ENCODE assay signal across 9 cellular contexts in genomic region chr15:28098766-28099554, GRCh38. TPM values are rescaled to one million over a fixed set of nuclear protein-coding genes. Genes with fewer than 3 reads are reported as not detected.
DNase-seq lines count a peak whose midpoint lies in the region; ATAC-seq, FAIRE-seq and TF ChIP-seq lines count a peak whose summit lies in the region.
"Had no signal": no experiment of that assay in that cellular context is flagged by ENCODE, and none has a peak within 500 bp of the region (broad histone marks: within the 10 kb centered on the region; RNA-seq: fewer than 3 reads in every experiment).

Gene OCA2, minus strand, starts transcription at chr15:28099315. Its CDS starts 17,441 bp downstream, at chr15:28081874.

- CTCF ChIA-PET in activated naive CD4-positive, alpha-beta T cell treated with anti-CD3 and anti-CD28 coated beads, Interleukin-2, amount 10 ng/mL, durations not matched to agents 7 days and 5 days (lab: Charles Lee): interaction anchor here (1.5 kb wide), 1 partner anchor 25 kb away, joined by 3 read pairs; no protein-coding TSS in a partner anchor

- ATAC-seq in left ventricle myocardium superior (peak; percentile 37), HG03378 (IDR thresholded peaks at IDR 0.05; ENCODE audit: unreplicated experiment) (no peak)

- H3K9me3 Mint-ChIP-seq in activated naive CD4-positive, alpha-beta T cell treated with anti-CD3 and anti-CD28 coated beads, Interleukin-2, amount 10 ng/mL, durations not matched to agents 7 days and 5 days: no peaks in the 10 kb centered on the region

- intact Hi-C loops in left ventricle myocardium superior (cut with micrococcal nuclease): no loop called here

- H3K27ac ChIP-seq in Peyer's patch (no peak within 1 kb of the TSS), small intestine (ENCODE audit: low read depth in 1 of 2, low read length in 1 of 2) (no peak within 1 kb of the TSS)

- peak in 1 of 6 experiments; percentile 13 for TF ChIP-seq CTCF in Peyer's patch (IDR thresholded peaks at IDR 0.05)

- no peak within 1 kb of the TSS for H3K4me3 Mint-ChIP-seq in activated naive CD4-positive, alpha-beta T cell treated with anti-CD3 and anti-CD28 coated beads, Interleukin-2, amount 10 ng/mL, durations not matched to agents 7 days and 5 days

- H3K27ac Mint-ChIP-seq in activated naive CD4-positive, alpha-beta T cell treated with anti-CD3 and anti-CD28 coated beads, Interleukin-2, amount 10 ng/mL, durations not matched to agents 7 days and 5 days: no peak within 1 kb of the TSS

- H3K36me3 ChIP-seq in Peyer's patch (no peaks in the 10 kb centered on the region), small intestine (ENCODE audit: control insufficient read depth in 2 of 2, insufficient read depth in 2 of 2, low read length in 2 of 2) (no peaks in the 10 kb centered on the region)

- no peak for TF ChIP-seq POLR2A in Peyer's patch (IDR thresholded peaks at IDR 0.05)

- peaks cover 1% of the 10 kb centered on the region for H3K36me3 Mint-ChIP-seq in activated naive CD4-positive, alpha-beta T cell treated with anti-CD3 and anti-CD28 coated beads, Interleukin-2, amount 10 ng/mL, durations not matched to agents 7 days and 5 days

- H3K27me3 Mint-ChIP-seq in activated naive CD4-positive, alpha-beta T cell treated with anti-CD3 and anti-CD28 coated beads, Interleukin-2, amount 10 ng/mL, durations not matched to agents 7 days and 5 days: peaks cover 95% of the 10 kb centered on the region

- 5 to 6% (median 5%) methylated on average over 46 to 52 of the region's 52 CpGs for WGBS in small intestine, 3 donors

- peaks cover 0 to 44% (median 20%) of the 10 kb centered on the region in 4 donors for H3K4me1 ChIP-seq in Peyer's patch
- no peaks in the 10 kb centered on the region for H3K4me1 ChIP-seq in small intestine (ENCODE audit: control insufficient read depth in 2 of 2, insufficient read depth in 1 of 2, low read depth in 1 of 2, low read length in 1 of 2)

- DNase-seq in NCI-H2171 treated with DMSO at 0.1 percent for 48 hours (lab: John Stamatoyannopoulos, UW): peak; percentile 11
- DNase-seq in NCI-H2171 (lab: John Stamatoyannopoulos, UW): no peak
- DNase-seq in Peyer's patch: peak; percentile 25 to 70 (median 61)
- peak; percentile 66 for DNase-seq in activated naive CD4-positive, alpha-beta T cell treated with anti-CD3 and anti-CD28 coated beads, Interleukin-2, amount 10 ng/mL, durations not matched to agents 7 days and 5 days
- peak; percentile 73 for DNase-seq in left ventricle myocardium superior
- DNase-seq in small intestine: peak; percentile 46
- no peak for DNase-seq in COR-L47 (lab: John Stamatoyannopoulos, UW)

- peaks cover 0 to 4% (median 0%) of the 10 kb centered on the region in 4 donors for H3K9me3 ChIP-seq in Peyer's patch
- H3K9me3 ChIP-seq in small intestine (ENCODE audit: control insufficient read depth, low read depth): no peaks in the 10 kb centered on the region

- FAIRE-seq in small intestine (lab: Jason Lieb, UNC): no peak
- FAIRE-seq: colon had no signal

- H3K4me3 ChIP-seq in Peyer's patch (peak within 1 kb of the TSS in 3 of 4 donors; percentile 22 to 35 (median 34)), small intestine (ENCODE audit: low read depth in 1 of 2, low read length in 2 of 2) (peak within 1 kb of the TSS in 1 of 2 donors; percentile 29)

- H3K27me3 ChIP-seq in Peyer's patch: peaks cover 0 to 30% of the 10 kb centered on the region in 2 donors
- H3K27me3 ChIP-seq in small intestine (ENCODE audit: control insufficient read depth in 2 of 2, insufficient read depth in 2 of 2, low read length in 2 of 2): peaks cover 4 to 19% of the 10 kb centered on the region in 2 donors

- peaks cover 28% of the 10 kb centered on the region for H3K4me1 Mint-ChIP-seq in activated naive CD4-positive, alpha-beta T cell treated with anti-CD3 and anti-CD28 coated beads, Interleukin-2, amount 10 ng/mL, durations not matched to agents 7 days and 5 days

RNA-seq across cellular contexts. Expression of gene OCA2, which starts in this region (rescaled TPM):
- 1 to 10 TPM in 2 of 4 donors, not detected in 2; 1.4 to 3.0 TPM for total RNA-seq in Peyer's patch
- 0.15 TPM for total RNA-seq in left ventricle myocardium superior
- polyA plus RNA-seq in small intestine: under 1 TPM in 1 of 3 donors, not detected in 2; 0.07 TPM

Comparison
In these comparisons a context has a peak if more than half of its experiments do, and no peak if none do; other contexts are left out.
1. DNase-seq: peak in NCI-H2171 treated with DMSO at 0.1 percent for 48 hours (single experiment), Peyer's patch (3 of 3) and activated naive CD4-positive, alpha-beta T cell treated with anti-CD3 and anti-CD28 coated beads, Interleukin-2, amount 10 ng/mL, durations not matched to agents 7 days and 5 days (single experiment); none in NCI-H2171 (single experiment) and COR-L47 (single experiment).
2. Peak in DNase-seq and ATAC-seq in left ventricle myocardium superior; RNA of the gene not detected or under 1 TPM.
3. Peak in DNase-seq in small intestine; RNA of the gene not detected or under 1 TPM.